ENCODE assay signal across 7 cellular contexts in genomic region chr9:133957772-133958171, GRCh38. TPM values are rescaled to one million over a fixed set of nuclear protein-coding genes. Genes with fewer than 3 reads are reported as not detected.
DNase-seq lines count a peak whose midpoint lies in the region; ATAC-seq and TF ChIP-seq lines count a peak whose summit lies in the region.
"Not testable (repeated sequence)": the region's sequence is repeated elsewhere in the genome, so short reads cannot be mapped to it uniquely, and the experiment has no call there.

No MANE protein-coding gene starts in this region.

- peaks cover 22% of the 10 kb centered on the region for H3K4me1 Mint-ChIP-seq in T-helper 17 cell
- H3K4me1 Mint-ChIP-seq in memory B cell: peaks cover 63% of the 10 kb centered on the region
- peaks cover 67% of the 10 kb centered on the region for H3K4me1 Mint-ChIP-seq in neural progenitor cell
- peaks cover 87% of the 10 kb centered on the region for H3K4me1 Mint-ChIP-seq in stimulated activated memory B cell treated with anti-CD40 and anti-IgM and Interleukin-4, amounts not matched to agents 10 μg/mL and 1 μg/mL and 100 μg/mL, for 72 hours

- intact Hi-C loops in body of pancreas (cut with DNase I): not testable (repeated sequence)

- H2AFZ ChIP-seq in Karpas-422 (ENCODE audit: low read length); neural progenitor cell (replicated peaks): not testable (repeated sequence)

- peaks cover 71% of the 10 kb centered on the region for H3K79me2 ChIP-seq in DOHH2 (ENCODE audit: control insufficient read depth, low read length)
- not testable (repeated sequence) for H3K79me2 ChIP-seq in Karpas-422 (ENCODE audit: low read length)
- peaks cover 79% of the 10 kb centered on the region for H3K79me2 ChIP-seq in neural progenitor cell (ENCODE audit: low read depth)

- not testable (repeated sequence) for ATAC-seq in T-helper 17 cell; body of pancreas; memory B cell (ENCODE audit: low read depth); stimulated activated memory B cell treated with anti-CD40 and anti-IgM and Interleukin-4, amounts not matched to agents 10 μg/mL and 1 μg/mL and 100 μg/mL, for 72 hours

- not testable (repeated sequence) for DNase-seq in Karpas-422; T-helper 17 cell; body of pancreas; memory B cell (ENCODE audit: low spot score in 2 of 2); neural progenitor cell (ENCODE audit: low spot score)

- H3K36me3 Mint-ChIP-seq in T-helper 17 cell (ENCODE audit: low read depth); memory B cell; neural progenitor cell; stimulated activated memory B cell treated with anti-CD40 and anti-IgM and Interleukin-4, amounts not matched to agents 10 μg/mL and 1 μg/mL and 100 μg/mL, for 72 hours: not testable (repeated sequence)

- peak overlapping the region; percentile 97 for H3K27ac ChIP-seq in DOHH2 (ENCODE audit: low read depth, low read length)
- peak overlapping the region; percentile 87 for H3K27ac ChIP-seq in Karpas-422 (ENCODE audit: low read length)
- peak overlapping the region; percentile 75 to 85 (median 77) for H3K27ac ChIP-seq in body of pancreas
- H3K27ac ChIP-seq in neural progenitor cell: not testable (repeated sequence)

- H3K4me1 ChIP-seq in DOHH2 (ENCODE audit: control insufficient read depth, low read length) (peaks cover 93% of the 10 kb centered on the region), Karpas-422 (ENCODE audit: low read length) (peaks cover 78% of the 10 kb centered on the region), body of pancreas (peaks cover 67% of the 10 kb centered on the region), neural progenitor cell (peaks cover 56% of the 10 kb centered on the region)

- H3K4me2 ChIP-seq in DOHH2 (ENCODE audit: low read length): peak overlapping the region; percentile 87
- peak overlapping the region; percentile 66 for H3K4me2 ChIP-seq in Karpas-422 (ENCODE audit: low read depth, low read length, poor library complexity, severe bottlenecking)
- not testable (repeated sequence) for H3K4me2 ChIP-seq in neural progenitor cell

- not testable (repeated sequence) for H3K4me3 Mint-ChIP-seq in T-helper 17 cell
- peak overlapping the region; percentile 75 for H3K4me3 Mint-ChIP-seq in memory B cell
- peak overlapping the region; percentile 42 for H3K4me3 Mint-ChIP-seq in neural progenitor cell
- peak overlapping the region; percentile 64 for H3K4me3 Mint-ChIP-seq in stimulated activated memory B cell treated with anti-CD40 and anti-IgM and Interleukin-4, amounts not matched to agents 10 μg/mL and 1 μg/mL and 100 μg/mL, for 72 hours

- H3K9ac ChIP-seq in Karpas-422 (ENCODE audit: low read length): peak overlapping the region; percentile 65
- not testable (repeated sequence) for H3K9ac ChIP-seq in neural progenitor cell

- not testable (repeated sequence) for H3K9me3 Mint-ChIP-seq in memory B cell; neural progenitor cell; stimulated activated memory B cell treated with anti-CD40 and anti-IgM and Interleukin-4, amounts not matched to agents 10 μg/mL and 1 μg/mL and 100 μg/mL, for 72 hours

- not testable (repeated sequence) for H3K36me3 ChIP-seq in DOHH2 (ENCODE audit: control insufficient read depth, low read length); Karpas-422 (ENCODE audit: insufficient read depth, low read length); body of pancreas (replicated peaks in 1 of 2; ENCODE audit: insufficient read depth in 1 of 2, low read depth in 2 of 2); neural progenitor cell

- WGBS in body of pancreas, 2 donors: no CpG with 5 or more reads among the region's 7 CpGs

- not testable (repeated sequence) for H3K27me3 ChIP-seq in DOHH2 (ENCODE audit: control insufficient read depth, low read length); Karpas-422 (ENCODE audit: low read length); body of pancreas; neural progenitor cell

- H3K4me3 ChIP-seq in DOHH2 (ENCODE audit: low read length) (peak overlapping the region; percentile 71), Karpas-422 (ENCODE audit: low read length) (peak overlapping the region; percentile 6; the same call in 1 of the 2 replicates)
- H3K4me3 ChIP-seq in body of pancreas, neural progenitor cell: not testable (repeated sequence)

- not testable (repeated sequence) for TF ChIP-seq POLR2A in body of pancreas (IDR thresholded peaks at IDR 0.05)

- H3F3A ChIP-seq in DOHH2 (ENCODE audit: control insufficient read depth, insufficient read depth) (peaks cover 29% of the 10 kb centered on the region), neural progenitor cell (ENCODE audit: low read depth) (peaks cover 30% of the 10 kb centered on the region)

- H3K27me3 Mint-ChIP-seq in T-helper 17 cell; memory B cell; neural progenitor cell (ENCODE audit: insufficient read depth, low read depth); stimulated activated memory B cell treated with anti-CD40 and anti-IgM and Interleukin-4, amounts not matched to agents 10 μg/mL and 1 μg/mL and 100 μg/mL, for 72 hours: not testable (repeated sequence)

- not testable (repeated sequence) for H3K9me2 ChIP-seq in DOHH2 (replicated peaks; ENCODE audit: control insufficient read depth, low read length); Karpas-422 (replicated peaks; ENCODE audit: insufficient read depth, low read length)

- TF ChIP-seq CTCF in DOHH2 (IDR thresholded peaks at IDR 0.05; ENCODE audit: low read depth, low read length, poor library complexity, severe bottlenecking); body of pancreas (IDR thresholded peaks at IDR 0.05); neural progenitor cell (IDR thresholded peaks at IDR 0.05): not testable (repeated sequence)

- H4K20me1 ChIP-seq in DOHH2 (ENCODE audit: control insufficient read depth, insufficient read depth, low read depth, low read length): not testable (repeated sequence)
- H4K20me1 ChIP-seq in Karpas-422 (ENCODE audit: insufficient read depth, low read depth, low read length) (peaks cover 14% of the 10 kb centered on the region; the same call in 1 of the 2 replicates), neural progenitor cell (ENCODE audit: low read depth) (peaks cover 79% of the 10 kb centered on the region)

- H3K9me3 ChIP-seq in DOHH2 (ENCODE audit: control insufficient read depth, insufficient read depth, low read length); Karpas-422 (ENCODE audit: low read length); T-helper 17 cell (ENCODE audit: control insufficient read depth, low read length, poor library complexity, severe bottlenecking); body of pancreas; neural progenitor cell (ENCODE audit: low read depth): not testable (repeated sequence)

- H3K27ac Mint-ChIP-seq in T-helper 17 cell: peak overlapping the region; percentile 82
- H3K27ac Mint-ChIP-seq in memory B cell: peak overlapping the region; percentile 95
- H3K27ac Mint-ChIP-seq in neural progenitor cell: not testable (repeated sequence)
- peak overlapping the region; percentile 97 for H3K27ac Mint-ChIP-seq in stimulated activated memory B cell treated with anti-CD40 and anti-IgM and Interleukin-4, amounts not matched to agents 10 μg/mL and 1 μg/mL and 100 μg/mL, for 72 hours

RNA-seq across cellular contexts. Expression of gene VAV2, which starts 34.4 kb away (rescaled TPM):
- total RNA-seq in Karpas-422 (2014; rRNA removed; shearing (Covaris generic); ENCODE audit: low replicate concordance): 3.5 and 9.6 TPM in 2 replicates
- 1 to 10 TPM; 3.5 to 5.5 TPM for total RNA-seq in T-helper 17 cell
- 10 to 100 TPM; 31.6 to 32.3 TPM for total RNA-seq in body of pancreas
- 12.9 and 19.0 TPM in 2 replicates for total RNA-seq in neural progenitor cell (ENCODE audit: low replicate concordance)
